In genomic region chr11:12808519-12808918, GRCh38 we compare ENCODE assay signal across 1 cellular context.
TF ChIP-seq lines count a peak whose summit lies in the region.

No MANE protein-coding gene starts in this region.

TF ChIP-seq in HCT116, 20 proteins besides CTCF, POLR2A, EP300 and RAD21 (continued from another document):
- no peak for TF ChIP-seq EZH2 (IDR thresholded peaks at IDR 0.05)
- no peak for TF ChIP-seq JUND (IDR thresholded peaks at IDR 0.05)
- TF ChIP-seq SIN3A (IDR thresholded peaks at IDR 0.05; ENCODE audit: low read depth), result no peak
TF ChIP-seq in HCT116: peak in this region for 0.
